Comparison of ENCODE assay signal across 12 cellular contexts in the genomic region with DNA sequence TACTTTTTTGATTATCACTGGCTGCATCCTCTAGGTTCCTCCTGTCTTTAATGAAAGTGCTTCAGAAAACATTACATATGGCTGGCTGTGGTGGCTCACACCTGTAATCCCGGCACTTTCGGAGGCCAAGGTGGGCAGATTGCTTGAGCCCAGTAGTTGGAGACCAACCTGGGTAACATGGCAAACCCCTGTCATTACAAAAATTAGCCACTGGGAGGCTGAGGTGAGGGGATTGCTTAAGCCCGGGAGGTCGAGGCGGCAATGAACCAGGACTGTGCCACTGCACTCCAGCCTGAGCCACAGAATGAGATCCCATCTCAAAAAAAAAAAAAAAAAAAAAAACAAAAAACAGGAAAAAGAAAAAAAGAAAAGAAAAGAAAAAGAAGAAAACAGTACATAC. TPM values are rescaled to one million over a fixed set of nuclear protein-coding genes. Genes with fewer than 3 reads are reported as not detected.
DNase-seq lines count a peak whose midpoint lies in the region; ATAC-seq and TF ChIP-seq lines count a peak whose summit lies in the region.
"Had no signal": no experiment of that assay in that cellular context is flagged by ENCODE, and none has a peak within 500 bp of the region (broad histone marks: within the 10 kb centered on the region; RNA-seq: fewer than 3 reads in every experiment).

No MANE protein-coding gene starts in this region.

- intact Hi-C loops in activated T-helper 2 cell treated with anti-CD3 and anti-CD28 coated beads, Interferon-gamma antibody, Interleukin-2, Interleukin-4, amounts not matched to agents 10 μg/mL and 5 μg/mL and 100 μg/mL, durations not matched to agents 14 hours and 24 hours and 36 hours (cut with micrococcal nuclease): loop anchor here (5.0 kb wide), 2 partner anchors 37 to 48 kb away; partner anchors contain the start of gene BEND3

- POLR2A ChIA-PET in AG04450 (lab: Yijun Ruan, JAX): no interaction called here

- CTCF ChIA-PET in AG04450 (lab: Charles Lee): no interaction called here

- peaks cover 4% of the 10 kb centered on the region for H3K9me3 Mint-ChIP-seq in glutamatergic neuron (ENCODE audit: unreplicated experiment)
- H3K9me3 Mint-ChIP-seq in activated T-helper 2 cell treated with anti-CD3 and anti-CD28 coated beads, Interferon-gamma antibody, Interleukin-2, Interleukin-4, amounts not matched to agents 10 μg/mL and 5 μg/mL and 100 μg/mL, durations not matched to agents 14 hours and 24 hours and 36 hours: no peaks in the 10 kb centered on the region
- H3K9me3 Mint-ChIP-seq: immature natural killer cell had no signal

- TF ChIP-seq CTCF in AG04450 (IDR thresholded peaks at IDR 0.05; ENCODE audit: low read depth, low read length) (0 out of 2 replicates have a peak, but pooled peaks have one; percentile 32), glutamatergic neuron (IDR thresholded peaks at IDR 0.05; ENCODE audit: partially characterized antibody, unreplicated experiment) (peak; percentile 58)

- no peaks in the 10 kb centered on the region for H3K9me3 ChIP-seq in AG04450 (ENCODE audit: control insufficient read depth, insufficient read depth, low read length)
- H3K9me3 ChIP-seq: pancreas had no signal

- ATAC-seq in HG03342 (IDR thresholded peaks at IDR 0.05; ENCODE audit: unreplicated experiment) (no peak), GM18867 (IDR thresholded peaks at IDR 0.05; ENCODE audit: unreplicated experiment) (no peak)

- no peak overlapping the region for H3K27ac Mint-ChIP-seq in glutamatergic neuron (ENCODE audit: unreplicated experiment)
- no peak overlapping the region for H3K27ac Mint-ChIP-seq in activated T-helper 2 cell treated with anti-CD3 and anti-CD28 coated beads, Interferon-gamma antibody, Interleukin-2, Interleukin-4, amounts not matched to agents 10 μg/mL and 5 μg/mL and 100 μg/mL, durations not matched to agents 14 hours and 24 hours and 36 hours
- H3K27ac Mint-ChIP-seq: IgD-negative memory B cell, immature natural killer cell had no signal

- no peak overlapping the region for H3K4me3 Mint-ChIP-seq in glutamatergic neuron (ENCODE audit: unreplicated experiment)
- H3K4me3 Mint-ChIP-seq in activated T-helper 2 cell treated with anti-CD3 and anti-CD28 coated beads, Interferon-gamma antibody, Interleukin-2, Interleukin-4, amounts not matched to agents 10 μg/mL and 5 μg/mL and 100 μg/mL, durations not matched to agents 14 hours and 24 hours and 36 hours (ENCODE audit: low read depth): no peak overlapping the region
- H3K4me3 Mint-ChIP-seq: IgD-negative memory B cell, immature natural killer cell had no signal

- no peak overlapping the region for H3K27ac ChIP-seq in AG04450 (ENCODE audit: low read depth, low read length)
- H3K27ac ChIP-seq: pancreas had no signal

- H3K27me3 ChIP-seq in AG04450 (ENCODE audit: control insufficient read depth, insufficient read depth, low read length): no peaks in the 10 kb centered on the region
- H3K27me3 ChIP-seq: pancreas had no signal

- no peak for DNase-seq in AG04450 (ENCODE audit: low read depth, low spot score)
- peak; percentile 14 for DNase-seq in G401 (ENCODE audit: low spot score)
- peak; percentile 45 for DNase-seq in OCI-M1 (lab: John Stamatoyannopoulos, UW)
- no peak for DNase-seq in glutamatergic neuron
- no peak for DNase-seq in NCI-H2196 treated with DMSO at 0.1 percent for 48 hours (lab: John Stamatoyannopoulos, UW; ENCODE audit: unreplicated experiment)
- DNase-seq in activated T-helper 2 cell treated with anti-CD3 and anti-CD28 coated beads, Interferon-gamma antibody, Interleukin-2, Interleukin-4, amounts not matched to agents 10 μg/mL and 5 μg/mL and 100 μg/mL, durations not matched to agents 14 hours and 24 hours and 36 hours (ENCODE audit: low spot score): no peak
- DNase-seq: activated gamma-delta T cell treated with Interleukin-2 at 50 U/mL for 16 hours, immature natural killer cell, pancreas had no signal

- H3K36me3 Mint-ChIP-seq in glutamatergic neuron (ENCODE audit: unreplicated experiment): no peaks in the 10 kb centered on the region
- H3K36me3 Mint-ChIP-seq in activated T-helper 2 cell treated with anti-CD3 and anti-CD28 coated beads, Interferon-gamma antibody, Interleukin-2, Interleukin-4, amounts not matched to agents 10 μg/mL and 5 μg/mL and 100 μg/mL, durations not matched to agents 14 hours and 24 hours and 36 hours (ENCODE audit: low read depth): peaks cover 37% of the 10 kb centered on the region

- in situ Hi-C loops in G401 (cut with HindIII; ENCODE audit: low sequenced_read_pairs): no loop called here

- peaks cover 2% of the 10 kb centered on the region for H3K27me3 Mint-ChIP-seq in glutamatergic neuron (ENCODE audit: unreplicated experiment)
- H3K27me3 Mint-ChIP-seq in activated T-helper 2 cell treated with anti-CD3 and anti-CD28 coated beads, Interferon-gamma antibody, Interleukin-2, Interleukin-4, amounts not matched to agents 10 μg/mL and 5 μg/mL and 100 μg/mL, durations not matched to agents 14 hours and 24 hours and 36 hours (ENCODE audit: low read depth): no peaks in the 10 kb centered on the region
- H3K27me3 Mint-ChIP-seq: IgD-negative memory B cell had no signal

- no peak overlapping the region for H3K4me3 ChIP-seq in AG04450 (ENCODE audit: low read depth, low read length)
- H3K4me3 ChIP-seq: pancreas had no signal

- no peaks in the 10 kb centered on the region for H3K4me1 Mint-ChIP-seq in glutamatergic neuron (ENCODE audit: low read depth, unreplicated experiment)
- H3K4me1 Mint-ChIP-seq in activated T-helper 2 cell treated with anti-CD3 and anti-CD28 coated beads, Interferon-gamma antibody, Interleukin-2, Interleukin-4, amounts not matched to agents 10 μg/mL and 5 μg/mL and 100 μg/mL, durations not matched to agents 14 hours and 24 hours and 36 hours (ENCODE audit: low read depth): peaks cover 40% of the 10 kb centered on the region
- H3K4me1 Mint-ChIP-seq: immature natural killer cell had no signal

RNA-seq across cellular contexts. Expression of gene BEND3, which starts 35.3 kb away (rescaled TPM):
- 0.81 and 1.1 TPM in 2 replicates for polyA plus RNA-seq in AG04450 (2011; rRNA removed)
- 2.6 TPM in 2 replicates for polyA minus RNA-seq in AG04450 (2011; rRNA and poly(A)+ RNA removed)
- total RNA-seq in G401 (2014; rRNA removed; shearing (Covaris generic)): 4.7 and 6.9 TPM in 2 replicates
- total RNA-seq in glutamatergic neuron (ENCODE audit: unreplicated experiment): 10.9 TPM
- total RNA-seq in activated T-helper 2 cell treated with anti-CD3 and anti-CD28 coated beads, Interferon-gamma antibody, Interleukin-2, Interleukin-4, amounts not matched to agents 10 μg/mL and 5 μg/mL and 100 μg/mL, durations not matched to agents 14 hours and 24 hours and 36 hours: 15.2 and 15.9 TPM in 2 replicates

RNA-seq across cellular contexts. Expression of gene MTRES1, which starts 52.0 kb away (rescaled TPM):
- polyA plus RNA-seq in AG04450 (2011; rRNA removed): 11.0 and 16.5 TPM in 2 replicates
- 4.2 and 5.1 TPM in 2 replicates for polyA minus RNA-seq in AG04450 (2011; rRNA and poly(A)+ RNA removed)
- total RNA-seq in G401 (2014; rRNA removed; shearing (Covaris generic)): 11.2 and 23.4 TPM in 2 replicates
- total RNA-seq in glutamatergic neuron (ENCODE audit: unreplicated experiment): 17.0 TPM
- total RNA-seq in activated T-helper 2 cell treated with anti-CD3 and anti-CD28 coated beads, Interferon-gamma antibody, Interleukin-2, Interleukin-4, amounts not matched to agents 10 μg/mL and 5 μg/mL and 100 μg/mL, durations not matched to agents 14 hours and 24 hours and 36 hours: 25.0 and 25.6 TPM in 2 replicates

Comparison
In these comparisons a context has a peak if more than half of its experiments do, and no peak if none do; other contexts are left out.
1. DNase-seq: peak in G401 (single experiment) and OCI-M1 (single experiment); none in AG04450 (single experiment), glutamatergic neuron (single experiment), NCI-H2196 treated with DMSO at 0.1 percent for 48 hours (single experiment) and activated T-helper 2 cell treated with anti-CD3 and anti-CD28 coated beads, Interferon-gamma antibody, Interleukin-2, Interleukin-4, amounts not matched to agents 10 μg/mL and 5 μg/mL and 100 μg/mL, durations not matched to agents 14 hours and 24 hours and 36 hours (single experiment).